6 cellular contexts compared by ENCODE assay signal in the genomic region with DNA sequence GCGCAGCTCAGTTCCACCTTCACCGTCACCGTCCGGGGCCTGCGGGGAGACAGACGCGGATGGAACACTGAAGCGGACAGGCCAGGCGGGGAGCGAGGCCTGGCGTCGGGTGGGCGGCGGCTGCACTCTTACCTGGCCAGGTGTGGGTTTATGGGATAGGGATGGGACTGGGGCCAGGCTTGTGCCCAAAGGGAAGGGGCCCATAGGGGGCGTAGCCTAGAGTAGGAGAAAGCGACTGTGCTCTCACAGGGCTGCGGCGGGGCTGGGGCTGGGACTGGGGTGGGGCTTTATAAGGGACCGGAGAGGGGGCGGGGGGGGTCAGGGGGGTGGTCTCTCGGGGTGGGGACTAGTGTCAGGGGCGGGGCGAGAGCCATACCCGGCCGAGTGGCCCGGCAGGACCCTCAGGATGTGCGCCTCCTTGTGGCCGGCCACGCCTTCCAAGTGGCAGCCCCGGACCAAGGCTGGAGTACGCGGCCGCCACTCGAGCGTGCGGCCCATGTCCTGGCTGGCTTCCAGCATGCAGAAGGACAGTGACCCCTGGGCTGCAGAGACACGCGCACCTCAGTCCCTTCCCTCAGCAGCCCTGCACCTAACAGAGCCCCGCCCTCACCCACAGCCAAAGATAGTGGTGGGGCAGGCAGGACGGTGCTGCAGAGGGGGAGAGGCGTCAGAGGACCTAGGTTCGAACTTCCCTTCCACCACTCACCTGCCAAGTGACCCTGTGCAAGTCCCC. TPM values are rescaled to one million over a fixed set of nuclear protein-coding genes. Genes with fewer than 3 reads are reported as not detected.
A peak's percentile ranks its signal among the peaks of the same experiment; 100 is the strongest.
DNase-seq lines count a peak whose midpoint lies in the region; ATAC-seq and TF ChIP-seq lines count a peak whose summit lies in the region.

No MANE protein-coding gene starts in this region.

- H3K27ac ChIP-seq in trophoblast cell (ENCODE audit: low read depth, low read length) = no peak overlapping the region

- peaks cover 9% of the 10 kb centered on the region for H3K79me1 ChIP-seq in trophoblast cell (ENCODE audit: low read length)

- peaks cover 32 to 33% of the 10 kb centered on the region in 2 experiments for H3K36me3 ChIP-seq in trophoblast cell (ENCODE audit: control insufficient read depth in 1 of 2, insufficient read depth in 2 of 2, low read length in 2 of 2)

- H3K9me3 ChIP-seq in trophoblast cell (ENCODE audit: insufficient read depth, low read depth, low read length) = no peaks in the 10 kb centered on the region

- H2BK120ac ChIP-seq in trophoblast cell (ENCODE audit: insufficient read depth, low read length, poor library complexity) = peak overlapping the region; percentile 70

- H3K27me3 ChIP-seq in trophoblast cell (ENCODE audit: insufficient read depth, low read length) = no peaks in the 10 kb centered on the region

- no peaks in the 10 kb centered on the region for H3K79me2 ChIP-seq in trophoblast cell (ENCODE audit: control insufficient read depth, insufficient read depth, low read length, poor library complexity)

- peak overlapping the region; percentile 48 for H4K8ac ChIP-seq in trophoblast cell (ENCODE audit: low read depth, low read length)

- no peak overlapping the region for H3K4me3 ChIP-seq in HFF-Myc (replicated peaks; ENCODE audit: low read depth, low read length)
- H3K4me3 ChIP-seq in cardiac fibroblast (replicated peaks in 1 of 2; ENCODE audit: low read depth in 2 of 2, low read length in 2 of 2) = no peak overlapping the region
- H3K4me3 ChIP-seq in trophoblast cell (ENCODE audit: low read depth, low read length) = no peak overlapping the region

- peak overlapping the region; percentile 29 for H4K91ac ChIP-seq in trophoblast cell (ENCODE audit: low read depth, low read length)

- H3K14ac ChIP-seq in trophoblast cell (ENCODE audit: low read length) = peak overlapping the region; percentile 60

- H2BK5ac ChIP-seq in trophoblast cell (ENCODE audit: low read depth, low read length, poor library complexity) = no peak overlapping the region

- peak overlapping the region; percentile 20 for H3K4me2 ChIP-seq in trophoblast cell (ENCODE audit: low read length)

- H3K9ac ChIP-seq in trophoblast cell (ENCODE audit: low read length) = no peak overlapping the region

- no peak overlapping the region for H3K23ac ChIP-seq in trophoblast cell (ENCODE audit: low read length)

- H3K18ac ChIP-seq in trophoblast cell (ENCODE audit: low read length) = peak overlapping the region; percentile 30

- peaks cover 10 to 12% of the 10 kb centered on the region in 2 experiments for H3K4me1 ChIP-seq in trophoblast cell (ENCODE audit: control insufficient read depth in 1 of 2, insufficient read depth in 2 of 2, low read length in 2 of 2)

- peak overlapping the region; percentile 9 for H2BK12ac ChIP-seq in trophoblast cell (ENCODE audit: low read length)

- TF ChIP-seq CTCF in HFF-Myc (IDR thresholded peaks at IDR 0.05; ENCODE audit: low read depth, low read length, missing control alignments) = peak; percentile 13
- TF ChIP-seq CTCF in cardiac fibroblast (IDR thresholded peaks at IDR 0.05; ENCODE audit: low read depth, low read length) = peak; percentile 9

- H2AK5ac ChIP-seq in trophoblast cell (ENCODE audit: low read length) = peak overlapping the region; percentile 55

- DNase-seq in HFF-Myc (ENCODE audit: extremely low read depth, low read depth) (no peak), cardiac fibroblast (ENCODE audit: low read depth in 2 of 2) (no peak), trophoblast cell (no peak), DMS79 treated with DMSO at 0.1 percent for 48 hours (lab: John Stamatoyannopoulos, UW) (no peak)

- no peak overlapping the region for H3K4ac ChIP-seq in trophoblast cell (ENCODE audit: low read depth, low read length)

- no peak overlapping the region for H2AFZ ChIP-seq in trophoblast cell (ENCODE audit: insufficient read depth, low read length, poor library complexity)

- no CpG with 5 or more reads among the region's 42 CpGs for WGBS in trophoblast cell (ENCODE audit: extremely low coverage, insufficient coverage, insufficient read length)

- no peak for ATAC-seq in HG02885 (IDR thresholded peaks at IDR 0.05; ENCODE audit: poor library complexity, unreplicated experiment)
- ATAC-seq in HG02970 (IDR thresholded peaks at IDR 0.05; ENCODE audit: low FRiP score, unreplicated experiment) = no peak

- peak overlapping the region; percentile 13 for H4K12ac ChIP-seq in trophoblast cell (ENCODE audit: low read depth, low read length)

RNA-seq across cellular contexts. Expression of a gene that starts 22.8 kb away (rescaled TPM):
- polyA plus RNA-seq in trophoblast cell (2013) = 21.9 and 22.3 TPM in 2 replicates

RNA-seq across cellular contexts. Expression of a gene that starts 29.0 kb away (rescaled TPM):
- polyA plus RNA-seq in trophoblast cell (2013) = 68.9 and 73.1 TPM in 2 replicates

RNA-seq across cellular contexts. Expression of a gene that starts 39.7 kb away (rescaled TPM):
- polyA plus RNA-seq in trophoblast cell (2013) = 36.0 and 38.6 TPM in 2 replicates

RNA-seq across cellular contexts. Expression of a gene that starts 47.0 kb away (rescaled TPM):
- polyA plus RNA-seq in trophoblast cell (2013) = 0.40 and 0.65 TPM in 2 replicates

RNA-seq across cellular contexts. Expression of a gene that starts 52.0 kb away (rescaled TPM):
- 33.2 and 34.2 TPM in 2 replicates for polyA plus RNA-seq in trophoblast cell (2013)
